Comparison of ENCODE assay signal across 25 cellular contexts in genomic region chr20:388034-388994, GRCh38.
"Had no signal": no experiment of that assay in that cellular context is flagged by ENCODE, and none has a peak within 500 bp of the region (broad histone marks: within the 10 kb centered on the region; RNA-seq: fewer than 3 reads in every experiment).

No MANE protein-coding gene starts in this region.

- ATAC-seq: activated CD8-positive, alpha-beta T cell treated with anti-CD3 and anti-CD28 coated beads, Interleukin-2, amount 10 ng/mL, durations not matched to agents 7 days and 5 days; activated T-cell treated with anti-CD3 and anti-CD28 coated beads, Interleukin-2, amount 50 U/mL, for 4 hours; esophagus mucosa; gastroesophageal sphincter; naive thymus-derived CD8-positive, alpha-beta T cell; psoas muscle; right cardiac atrium; WTC11 had no signal

- H3K4me1 Mint-ChIP-seq: WTC11 had no signal

- H3K4me3 ChIP-seq: coronary artery, gastroesophageal sphincter, heart right ventricle, left ventricle myocardium inferior, ovary, psoas muscle, skin epidermis, tibial nerve had no signal

- H3K4me3 Mint-ChIP-seq: activated CD8-positive, alpha-beta T cell treated with anti-CD3 and anti-CD28 coated beads, Interleukin-2, amount 10 ng/mL, durations not matched to agents 7 days and 5 days; activated T-cell treated with anti-CD3 and anti-CD28 coated beads, Interleukin-2, amount 50 U/mL, for 4 hours; brain; central memory CD8-positive, alpha-beta T cell; naive thymus-derived CD8-positive, alpha-beta T cell; stimulated activated naive CD8-positive, alpha-beta T cell treated with anti-CD3 and anti-CD28 coated beads, Interleukin-15, Interleukin-2, amounts not matched to agents 100 ng/mL and 50 ng/mL, for 24 hours; T-helper 2 cell treated with Interferon-gamma antibody and Interleukin-4, amounts not matched to agents 5 μg/mL and 100 μg/mL, for 36 hours; WTC11 had no signal

- H3K4me1 ChIP-seq: gastroesophageal sphincter, heart right ventricle, psoas muscle, tibial nerve had no signal

- H3K27ac Mint-ChIP-seq: activated CD8-positive, alpha-beta T cell treated with anti-CD3 and anti-CD28 coated beads, Interleukin-2, amount 10 ng/mL, durations not matched to agents 7 days and 5 days; stimulated activated naive CD8-positive, alpha-beta T cell treated with anti-CD3 and anti-CD28 coated beads, Interleukin-15, Interleukin-2, amounts not matched to agents 100 ng/mL and 50 ng/mL, for 24 hours; T-helper 2 cell treated with Interferon-gamma antibody and Interleukin-4, amounts not matched to agents 5 μg/mL and 100 μg/mL, for 36 hours; WTC11 had no signal

- DNase-seq: activated CD4-positive, alpha-beta T cell treated with anti-CD3 and anti-CD28 coated beads for 4 hours; activated CD8-positive, alpha-beta T cell treated with anti-CD3 and anti-CD28 coated beads, Interleukin-2, amount 10 ng/mL, durations not matched to agents 7 days and 5 days; activated effector memory CD4-positive, alpha-beta T cell treated with Interleukin-2 at 50 U/mL for 16 hours; activated T-cell treated with anti-CD3 and anti-CD28 coated beads, Interleukin-2, amount 50 U/mL, for 4 hours; anterior cingulate cortex; heart right ventricle; kidney glomerular epithelial cell; left ventricle myocardium inferior; mesendoderm; naive thymus-derived CD8-positive, alpha-beta T cell; ovary; psoas muscle; right cardiac atrium; stimulated activated CD4-positive, alpha-beta T cell treated with anti-CD3 and anti-CD28 coated beads, Interleukin-15, amount 100 ng/mL, for 24 hours; stimulated activated CD4-positive, alpha-beta T cell treated with anti-CD3 and anti-CD28 coated beads, Interleukin-2, amount 100 ng/mL, for 48 hours had no signal

- H3K9me3 Mint-ChIP-seq: activated T-cell treated with anti-CD3 and anti-CD28 coated beads, Interleukin-2, amount 50 U/mL, for 4 hours; brain; central memory CD8-positive, alpha-beta T cell; naive thymus-derived CD8-positive, alpha-beta T cell; stimulated activated naive CD8-positive, alpha-beta T cell treated with anti-CD3 and anti-CD28 coated beads, Interleukin-15, Interleukin-2, amounts not matched to agents 100 ng/mL and 50 ng/mL, for 24 hours; T-helper 2 cell treated with Interferon-gamma antibody and Interleukin-4, amounts not matched to agents 5 μg/mL and 100 μg/mL, for 36 hours; WTC11 had no signal

- H3K27me3 Mint-ChIP-seq: central memory CD8-positive, alpha-beta T cell; naive thymus-derived CD8-positive, alpha-beta T cell; stimulated activated naive CD8-positive, alpha-beta T cell treated with anti-CD3 and anti-CD28 coated beads, Interleukin-15, Interleukin-2, amounts not matched to agents 100 ng/mL and 50 ng/mL, for 24 hours had no signal

- H3K36me3 ChIP-seq: ovary had no signal

- H3K9me3 ChIP-seq: gastroesophageal sphincter, heart right ventricle, left ventricle myocardium inferior, ovary, psoas muscle, tibial nerve had no signal

- H3K27me3 ChIP-seq: gastroesophageal sphincter, heart right ventricle, ovary, tibial nerve had no signal

- H3K27ac ChIP-seq: coronary artery, gastroesophageal sphincter, heart right ventricle, left ventricle myocardium inferior, ovary, psoas muscle, skin epidermis, tibial nerve had no signal
